9 cellular contexts compared by ENCODE assay signal in the genomic region with DNA sequence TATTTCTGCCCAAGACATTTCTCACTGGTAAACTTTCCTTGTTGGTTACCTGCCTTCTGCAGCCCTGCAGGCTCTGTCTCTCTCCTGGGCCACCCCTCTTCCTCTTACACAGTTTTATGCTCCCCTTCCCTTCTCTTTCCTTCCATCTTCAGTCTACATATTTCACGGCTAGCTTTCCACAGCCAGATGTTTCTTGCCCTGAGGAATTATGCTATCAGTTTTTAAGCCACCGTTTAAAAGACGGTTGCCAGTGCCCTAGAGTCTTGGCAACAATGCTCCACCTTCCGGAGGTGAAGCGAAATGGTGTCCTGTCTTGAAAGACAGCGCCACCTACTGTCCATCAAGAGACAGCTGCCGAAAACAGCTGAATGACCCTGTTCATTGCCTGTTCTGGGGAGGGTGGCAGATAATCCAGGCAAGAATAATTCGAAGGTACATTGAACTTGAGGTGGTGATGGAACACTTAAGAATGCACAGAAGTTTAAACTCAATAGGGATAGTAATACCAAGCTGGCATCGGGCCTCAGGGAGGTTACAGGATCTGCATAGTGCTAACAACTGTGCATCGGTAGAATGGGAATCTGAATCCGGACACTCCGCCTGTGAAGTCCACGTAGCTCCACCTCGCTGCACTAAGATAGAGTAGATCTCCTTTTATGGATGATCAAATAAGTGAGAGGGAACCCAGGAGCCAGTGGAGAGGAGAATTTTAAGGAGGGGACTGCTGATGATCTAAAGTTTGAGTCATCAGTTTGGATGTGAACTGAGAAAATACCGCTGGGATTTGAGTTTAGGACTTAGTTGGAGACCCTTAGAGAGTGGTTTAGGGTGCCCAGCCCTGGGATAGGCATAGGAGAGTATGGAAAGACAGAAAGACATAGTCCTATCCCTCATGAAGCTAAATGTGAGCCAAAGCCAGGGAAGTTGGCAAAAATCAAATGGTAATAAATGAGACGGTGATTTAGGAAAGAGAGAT. TPM values are rescaled to one million over a fixed set of nuclear protein-coding genes. Genes with fewer than 3 reads are reported as not detected.
A peak's percentile ranks its signal among the peaks of the same experiment; 100 is the strongest.
DNase-seq lines count a peak whose midpoint lies in the region; ATAC-seq and TF ChIP-seq lines count a peak whose summit lies in the region.
"Had no signal": no experiment of that assay in that cellular context is flagged by ENCODE, and none has a peak within 500 bp of the region (broad histone marks: within the 10 kb centered on the region; RNA-seq: fewer than 3 reads in every experiment).

No MANE protein-coding gene starts in this region.

- ATAC-seq in HG02763 (IDR thresholded peaks at IDR 0.05; ENCODE audit: unreplicated experiment): peak; percentile 64
- ATAC-seq in GM19455 (IDR thresholded peaks at IDR 0.05; ENCODE audit: unreplicated experiment): no peak

- no peak overlapping the region for H3K4me3 ChIP-seq in choroid plexus epithelial cell (ENCODE audit: low read depth, low read length)

- TF ChIP-seq CTCF in choroid plexus epithelial cell (conservative IDR thresholded peaks at IDR 0.05; ENCODE audit: low read depth, low read length): peak; percentile 100

- DNase-seq in Daoy (ENCODE audit: low read depth) (peak; percentile 86), NCI-H526 (lab: John Stamatoyannopoulos, UW) (peak; percentile 67 to 83), choroid plexus epithelial cell (ENCODE audit: low read depth) (peak; percentile 92), left kidney (ENCODE audit: low read depth, low spot score) (peak; percentile 89)
- peak; percentile 71 for DNase-seq in activated CD4-positive, alpha-beta T cell treated with anti-CD3 and anti-CD28 coated beads for 4 hours
- DNase-seq in stimulated activated CD4-positive, alpha-beta T cell treated with anti-CD3 and anti-CD28 coated beads, Interleukin-4, amount 100 ng/mL, for 1 hour: peak; percentile 46

RNA-seq across cellular contexts. Expression of gene TRIM40, which starts 4.8 kb away (rescaled TPM):
- not detected in 2 replicates for total RNA-seq in Daoy (2014; rRNA removed; shearing (Covaris generic))
- total RNA-seq: lower leg skin had no signal

RNA-seq across cellular contexts. Expression of gene TRIM31, which starts 18.3 kb away (rescaled TPM):
- 0.11 TPM in 1 of 2 replicates, not detected in the other for total RNA-seq in Daoy (2014; rRNA removed; shearing (Covaris generic))

RNA-seq across cellular contexts. Expression of gene TRIM10, which starts 29.8 kb away (rescaled TPM):
- total RNA-seq in Daoy (2014; rRNA removed; shearing (Covaris generic)): not detected in 2 replicates

RNA-seq across cellular contexts. Expression of gene TRIM15, which starts 32.2 kb away (rescaled TPM):
- 0.86 TPM in 1 of 2 replicates, not detected in the other for total RNA-seq in Daoy (2014; rRNA removed; shearing (Covaris generic))

RNA-seq across cellular contexts. Expression of gene RNF39, which starts 55.6 kb away (rescaled TPM):
- total RNA-seq in Daoy (2014; rRNA removed; shearing (Covaris generic)): 0.57 TPM in 1 of 2 replicates, not detected in the other
